27 cellular contexts compared by ENCODE assay signal in the genomic region with DNA sequence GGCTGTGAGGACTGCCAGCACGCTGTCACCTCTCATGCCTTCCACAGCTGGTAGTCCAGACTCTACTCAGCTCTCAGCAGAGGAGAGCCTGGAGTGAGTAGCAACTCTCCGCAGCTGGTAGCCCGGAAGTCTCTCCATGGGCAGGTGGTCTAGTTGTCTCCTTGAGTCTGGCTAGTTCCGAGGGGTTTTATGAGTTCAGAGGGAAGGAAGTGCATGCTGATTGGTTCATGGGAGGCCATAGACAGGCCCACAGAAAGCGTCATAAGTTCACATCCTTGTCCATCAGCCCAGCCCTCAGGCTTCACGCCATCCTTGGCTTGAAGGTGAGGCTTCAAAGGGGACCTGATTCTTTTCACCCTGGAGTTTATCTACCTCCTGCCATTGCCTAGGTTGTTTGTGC.
A peak's percentile ranks its signal among the peaks of the same experiment; 100 is the strongest.
DNase-seq lines count a peak whose midpoint lies in the region; ATAC-seq, FAIRE-seq and TF ChIP-seq lines count a peak whose summit lies in the region.
"Had no signal": no experiment of that assay in that cellular context is flagged by ENCODE, and none has a peak within 500 bp of the region (broad histone marks: within the 10 kb centered on the region; RNA-seq: fewer than 3 reads in every experiment).

No MANE protein-coding gene starts in this region.

- SMC1A ChIA-PET in GM12878 (lab: Charles Lee; ENCODE audit: uncharacterized antibody, unreplicated experiment), result no interaction called here

- H2AFZ ChIP-seq in PC-9, result peak overlapping the region; percentile 82
- no peak overlapping the region for H2AFZ ChIP-seq in GM12878 (ENCODE audit: control insufficient read depth, low read depth, low read length)
- H2AFZ ChIP-seq: hepatocyte had no signal

- H3K27me3 Mint-ChIP-seq in T-cell, result no peaks in the 10 kb centered on the region
- no peaks in the 10 kb centered on the region for H3K27me3 Mint-ChIP-seq in activated CD4-positive, alpha-beta memory T cell treated with anti-CD3 and anti-CD28 coated beads, Interleukin-2, amount 10 ng/mL, durations not matched to agents 7 days and 5 days
- H3K27me3 Mint-ChIP-seq: activated naive CD4-positive, alpha-beta T cell treated with anti-CD3 and anti-CD28 coated beads, Interleukin-2, amount 10 ng/mL, durations not matched to agents 7 days and 5 days; effector memory CD8-positive, alpha-beta T cell; IgD-negative memory B cell; naive B cell had no signal

- H3K9me2 ChIP-seq in PC-9 (ENCODE audit: insufficient read depth), result no peaks in the 10 kb centered on the region

- H3K27ac ChIP-seq in PC-9 (no peak overlapping the region), GM12878 (ENCODE audit: control insufficient read depth, insufficient read depth) (no peak overlapping the region)
- H3K27ac ChIP-seq: BLaER1, hepatocyte had no signal

- no peak overlapping the region for H3K27ac Mint-ChIP-seq in T-cell
- H3K27ac Mint-ChIP-seq in activated CD4-positive, alpha-beta memory T cell treated with anti-CD3 and anti-CD28 coated beads, Interleukin-2, amount 10 ng/mL, durations not matched to agents 7 days and 5 days, result no peak overlapping the region
- H3K27ac Mint-ChIP-seq: activated naive CD4-positive, alpha-beta T cell treated with anti-CD3 and anti-CD28 coated beads, Interleukin-2, amount 10 ng/mL, durations not matched to agents 7 days and 5 days; activated T-cell treated with anti-CD3 and anti-CD28 coated beads, Interleukin-2, amount 50 U/mL, for 72 hours; effector memory CD8-positive, alpha-beta T cell; IgD-negative memory B cell had no signal

- no peak overlapping the region for H3K9ac ChIP-seq in GM12878 (ENCODE audit: control insufficient read depth, insufficient read depth, low read length)
- H3K9ac ChIP-seq: BLaER1 had no signal

- no peak overlapping the region for H3K4me3 Mint-ChIP-seq in T-cell
- no peak overlapping the region for H3K4me3 Mint-ChIP-seq in activated CD4-positive, alpha-beta memory T cell treated with anti-CD3 and anti-CD28 coated beads, Interleukin-2, amount 10 ng/mL, durations not matched to agents 7 days and 5 days
- H3K4me3 Mint-ChIP-seq: activated naive CD4-positive, alpha-beta T cell treated with anti-CD3 and anti-CD28 coated beads, Interleukin-2, amount 10 ng/mL, durations not matched to agents 7 days and 5 days; activated T-cell treated with anti-CD3 and anti-CD28 coated beads, Interleukin-2, amount 50 U/mL, for 72 hours; effector memory CD8-positive, alpha-beta T cell; IgD-negative memory B cell had no signal

- TF ChIP-seq POLR2A in GM12878 (IDR thresholded peaks at IDR 0.05; ENCODE audit: low read depth, low read length), result no peak

- peak overlapping the region; percentile 83 for H3K4me2 ChIP-seq in PC-9
- H3K4me2 ChIP-seq in GM12878 (ENCODE audit: control insufficient read depth, insufficient read depth), result no peak overlapping the region
- H3K4me2 ChIP-seq: BLaER1, hepatocyte had no signal

- H3K4me1 ChIP-seq in PC-9 (replicated peaks; ENCODE audit: insufficient read depth) (peaks cover 17% of the 10 kb centered on the region), GM12878 (ENCODE audit: control insufficient read depth, insufficient read depth, low read length) (no peaks in the 10 kb centered on the region)
- H3K4me1 ChIP-seq: BLaER1, Caco-2 had no signal

- no peak for TF ChIP-seq RAD21 in GM12878 (IDR thresholded peaks at IDR 0.05; ENCODE audit: insufficient read depth, low read depth, low read length)

- TF ChIP-seq CTCF in GM10248 (IDR thresholded peaks at IDR 0.05; ENCODE audit: control extremely low read depth, extremely low read depth, low read depth, missing control alignments) (no peak), PC-9 (conservative IDR thresholded peaks at IDR 0.05) (no peak), GM12878 (IDR thresholded peaks at IDR 0.05 in 2 of 3, conservative IDR thresholded peaks at IDR 0.05 in 1 of 3; ENCODE audit: control insufficient read depth in 2 of 3, extremely low read depth in 1 of 3, insufficient read depth in 1 of 3, low read depth in 3 of 3, low read length in 3 of 3) (no peak)

- peak overlapping the region; percentile 55 for H3K4me3 ChIP-seq in MG63
- H3K4me3 ChIP-seq in PC-9, result peak overlapping the region; percentile 62
- no peak overlapping the region for H3K4me3 ChIP-seq in GM12878
- H3K4me3 ChIP-seq: BLaER1, hepatocyte had no signal

- no peaks in the 10 kb centered on the region for H3K36me3 ChIP-seq in MG63
- H3K36me3 ChIP-seq in PC-9 (ENCODE audit: low read depth), result no peaks in the 10 kb centered on the region
- no peaks in the 10 kb centered on the region for H3K36me3 ChIP-seq in GM12878 (ENCODE audit: control insufficient read depth in 2 of 2, insufficient read depth in 2 of 2, low read length in 1 of 2)
- H3K36me3 ChIP-seq: BLaER1 had no signal

- peaks cover 5% of the 10 kb centered on the region; the same call in 1 of the 2 replicates for H3F3A ChIP-seq in PC-9 (ENCODE audit: insufficient read depth, low read depth)

- ATAC-seq in GM12878, result peak; percentile 54
- ATAC-seq in T-cell (replicated peaks in 1 of 4), result no peak
- ATAC-seq: activated T-cell treated with anti-CD3 and anti-CD28 coated beads, Interleukin-2, amount 50 U/mL, for 72 hours; effector memory CD8-positive, alpha-beta T cell; HCT116; left ventricle myocardium superior had no signal

- H4K20me1 ChIP-seq in PC-9 (ENCODE audit: insufficient read depth) (no peaks in the 10 kb centered on the region), GM12878 (ENCODE audit: control insufficient read depth, insufficient read depth) (no peaks in the 10 kb centered on the region)
- H4K20me1 ChIP-seq: BLaER1 had no signal

- no TSS peak for BruUV-seq in PC-9 (replicated peaks; lab: Mats Ljungman, UMichigan)
- BruUV-seq in GM12878 (replicated peaks; lab: Mats Ljungman, UMichigan), result no TSS peak

- H3K27me3 ChIP-seq in MG63 (no peaks in the 10 kb centered on the region), PC-9 (ENCODE audit: insufficient read depth, low read depth) (no peaks in the 10 kb centered on the region), GM12878 (replicated peaks in 1 of 2; ENCODE audit: control insufficient read depth in 2 of 2, insufficient read depth in 2 of 2, low read length in 1 of 2) (no peaks in the 10 kb centered on the region)
- H3K27me3 ChIP-seq: BLaER1, hepatocyte had no signal

- H3K4me1 Mint-ChIP-seq in T-cell, result no peaks in the 10 kb centered on the region
- no peaks in the 10 kb centered on the region for H3K4me1 Mint-ChIP-seq in activated CD4-positive, alpha-beta memory T cell treated with anti-CD3 and anti-CD28 coated beads, Interleukin-2, amount 10 ng/mL, durations not matched to agents 7 days and 5 days
- H3K4me1 Mint-ChIP-seq: activated naive CD4-positive, alpha-beta T cell treated with anti-CD3 and anti-CD28 coated beads, Interleukin-2, amount 10 ng/mL, durations not matched to agents 7 days and 5 days; naive B cell had no signal

- FAIRE-seq in GM12878 (lab: Jason Lieb, UNC), result no peak
- FAIRE-seq: colon, small intestine, TTC549 had no signal

- POLR2A ChIA-PET in GM10248 (lab: Yijun Ruan, JAX) (no interaction called here), PC-9 (lab: Charles Lee; ENCODE audit: unreplicated experiment) (no interaction called here), GM12878 (lab: Charles Lee) (no interaction called here), T-cell (lab: Charles Lee) (no interaction called here)
- POLR2A ChIA-PET in activated CD4-positive, alpha-beta memory T cell treated with anti-CD3 and anti-CD28 coated beads, Interleukin-2, amount 10 ng/mL, durations not matched to agents 7 days and 5 days (lab: Charles Lee), result no interaction called here

- H3K36me3 Mint-ChIP-seq in T-cell, result no peaks in the 10 kb centered on the region
- no peaks in the 10 kb centered on the region for H3K36me3 Mint-ChIP-seq in activated CD4-positive, alpha-beta memory T cell treated with anti-CD3 and anti-CD28 coated beads, Interleukin-2, amount 10 ng/mL, durations not matched to agents 7 days and 5 days (ENCODE audit: low read depth)
- H3K36me3 Mint-ChIP-seq: activated naive CD4-positive, alpha-beta T cell treated with anti-CD3 and anti-CD28 coated beads, Interleukin-2, amount 10 ng/mL, durations not matched to agents 7 days and 5 days; IgD-negative memory B cell; naive B cell had no signal

- 59% methylated on average over 6 of the region's 6 CpGs for WGBS in GM12878 (ENCODE audit: insufficient coverage, insufficient replicate concordance, low lambda C conversion rate, missing lambda C conversion rate)

- in situ Hi-C loops in GM12878 (cut with MboI), result no loop called here

- peaks cover 0 to 14% (median 13%) of the 10 kb centered on the region in 3 donors for H3K9me3 Mint-ChIP-seq in T-cell
- peaks cover 16% of the 10 kb centered on the region for H3K9me3 Mint-ChIP-seq in activated CD4-positive, alpha-beta memory T cell treated with anti-CD3 and anti-CD28 coated beads, Interleukin-2, amount 10 ng/mL, durations not matched to agents 7 days and 5 days
- H3K9me3 Mint-ChIP-seq: naive B cell had no signal

- intact Hi-C loops in PC-9 (cut with micrococcal nuclease; ENCODE audit: unreplicated experiment), result no loop called here
- intact Hi-C loops in GM12878 (cut with micrococcal nuclease; ENCODE audit: unreplicated experiment), result no loop called here

- CTCF ChIA-PET in GM10248 (lab: Yijun Ruan, JAX) (no interaction called here), PC-9 (lab: Charles Lee) (no interaction called here), GM12878 (lab: Yijun Ruan, JAX) (no interaction called here), T-cell (lab: Charles Lee) (no interaction called here)
- CTCF ChIA-PET in activated CD4-positive, alpha-beta memory T cell treated with anti-CD3 and anti-CD28 coated beads, Interleukin-2, amount 10 ng/mL, durations not matched to agents 7 days and 5 days (lab: Charles Lee), result no interaction called here

- RAD21 ChIA-PET in GM12878 (lab: Charles Lee; ENCODE audit: unreplicated experiment), result no interaction called here

- H3K79me2 ChIP-seq in PC-9 (ENCODE audit: low read depth) (peaks cover 19% of the 10 kb centered on the region), GM12878 (ENCODE audit: control insufficient read depth, insufficient read depth, low read length) (no peaks in the 10 kb centered on the region)
- H3K79me2 ChIP-seq: hepatocyte had no signal

- H3K9me3 ChIP-seq in MG63 (no peaks in the 10 kb centered on the region), PC-9 (ENCODE audit: insufficient read depth, low read depth) (no peaks in the 10 kb centered on the region), GM12878 (replicated peaks; ENCODE audit: control insufficient read depth, insufficient read depth, low read length) (no peaks in the 10 kb centered on the region)
- H3K9me3 ChIP-seq: Caco-2 had no signal

- DNase-seq in GM10248 (ENCODE audit: extremely low spot score) (peak; percentile 2), MG63 (peak; percentile 61), PC-9 (peak; percentile 45 to 57), GM12878 (ENCODE audit: low read depth, low spot score) (no peak), hepatic stellate cell (ENCODE audit: low spot score) (no peak), T-cell (no peak)
- DNase-seq in activated CD4-positive, alpha-beta memory T cell treated with anti-CD3 and anti-CD28 coated beads, Interleukin-2, amount 10 ng/mL, durations not matched to agents 7 days and 5 days, result no peak
- DNase-seq: activated CD4-positive, alpha-beta T cell treated with anti-CD3 and anti-CD28 coated beads for 4 hours; activated naive CD4-positive, alpha-beta T cell treated with anti-CD3 and anti-CD28 coated beads, Interleukin-2, amount 10 ng/mL, durations not matched to agents 7 days and 5 days; activated T-cell treated with anti-CD3 and anti-CD28 coated beads, Interleukin-2, amount 50 U/mL, for 72 hours; amniotic stem cell; Caco-2; effector memory CD8-positive, alpha-beta T cell; foreskin fibroblast; left ventricle myocardium superior; naive B cell; NCI-H1694; occipital lobe; small intestine; stimulated activated CD4-positive, alpha-beta T cell treated with anti-CD3 and anti-CD28 coated beads, Interleukin-2, amount 100 ng/mL, for 24 hours; substantia nigra had no signal

- no peak for TF ChIP-seq EP300 in GM12878 (IDR thresholded peaks at IDR 0.05; ENCODE audit: borderline replicate concordance in 1 of 2, control insufficient read depth in 1 of 2, low read depth in 2 of 2, low read length in 2 of 2)

Comparison
In these comparisons a context has a peak if more than half of its experiments do, and no peak if none do; other contexts are left out.
1. DNase-seq: peak in GM10248 (single experiment), MG63 (single experiment) and PC-9 (2 of 2); none in GM12878 (single experiment), hepatic stellate cell (single experiment), T-cell (0 of 34) and activated CD4-positive, alpha-beta memory T cell treated with anti-CD3 and anti-CD28 coated beads, Interleukin-2, amount 10 ng/mL, durations not matched to agents 7 days and 5 days (single experiment).